In the genomic region with DNA sequence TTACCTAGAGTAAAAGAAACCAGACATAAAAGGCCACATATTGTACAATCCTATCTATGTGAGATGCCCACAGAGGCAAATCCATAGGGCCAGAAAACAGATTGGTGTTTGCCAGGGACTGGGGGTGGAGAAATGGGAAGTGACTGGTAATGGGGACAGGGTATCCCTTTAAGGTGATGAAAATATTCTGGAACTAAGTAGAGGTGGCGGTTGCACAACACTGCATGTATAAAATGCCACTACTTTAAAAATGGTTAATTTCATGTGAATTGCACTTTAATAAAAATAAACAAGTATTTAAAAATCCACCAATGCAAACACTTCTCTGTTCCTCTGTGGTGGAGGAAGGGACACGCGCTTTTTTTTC, we compare ENCODE assay signal across 10 cellular contexts. TPM values are rescaled to one million over a fixed set of nuclear protein-coding genes. Genes with fewer than 3 reads are reported as not detected.
DNase-seq lines count a peak whose midpoint lies in the region; ATAC-seq and TF ChIP-seq lines count a peak whose summit lies in the region.
"Had no signal": no experiment of that assay in that cellular context is flagged by ENCODE, and none has a peak within 500 bp of the region (broad histone marks: within the 10 kb centered on the region; RNA-seq: fewer than 3 reads in every experiment).

No MANE protein-coding gene starts in this region.

- H3K36me3 Mint-ChIP-seq in CD8-positive, alpha-beta T cell = no peaks in the 10 kb centered on the region
- no peaks in the 10 kb centered on the region for H3K36me3 Mint-ChIP-seq in activated B cell treated with CpG ODN at 0.5 μM for 24 hours (ENCODE audit: low read depth)

- no peak for TF ChIP-seq POLR2A in sigmoid colon (IDR thresholded peaks at IDR 0.05)

- no peak for DNase-seq in CD8-positive, alpha-beta T cell
- DNase-seq in activated B cell treated with CpG ODN at 0.5 μM for 24 hours (no peak), heart right ventricle (no peak), sigmoid colon (no peak), pons (ENCODE audit: low spot score) (no peak)
- DNase-seq: NCI-H2171 treated with DMSO at 0.1 percent for 48 hours, T1000 had no signal

- TF ChIP-seq CTCF in CD8-positive, alpha-beta T cell (IDR thresholded peaks at IDR 0.05) = no peak
- no peak for TF ChIP-seq CTCF in activated B cell treated with CpG ODN at 0.5 μM for 24 hours (IDR thresholded peaks at IDR 0.05)
- TF ChIP-seq CTCF in heart right ventricle (IDR thresholded peaks at IDR 0.05) = no peak
- TF ChIP-seq CTCF in sigmoid colon (IDR thresholded peaks at IDR 0.05) = no peak

- peak overlapping the region; percentile 41 for H3K27ac ChIP-seq in CD8-positive, alpha-beta T cell (ENCODE audit: low read depth, low read length)
- peak overlapping the region; percentile 91 to 99 (median 98) for H3K27ac ChIP-seq in heart right ventricle
- peak overlapping the region; percentile 89 to 98 (median 94) for H3K27ac ChIP-seq in sigmoid colon

- no peak overlapping the region for H3K4me3 ChIP-seq in CD8-positive, alpha-beta T cell (ENCODE audit: low read depth, low read length)
- H3K4me3 ChIP-seq in heart right ventricle = peak overlapping the region in 6 of 10 donors; percentile 32 to 49 (median 41)
- peak overlapping the region in 3 of 4 donors; percentile 33 to 39 (median 34) for H3K4me3 ChIP-seq in sigmoid colon

- no peak for ATAC-seq in CD8-positive, alpha-beta T cell
- ATAC-seq in activated B cell treated with CpG ODN at 0.5 μM for 24 hours (ENCODE audit: low read depth) (no peak), heart right ventricle (peak in 6 of 8 donors; percentile 1 to 23 (median 12)), GM19452 (IDR thresholded peaks at IDR 0.05; ENCODE audit: unreplicated experiment) (no peak), HG03280 (IDR thresholded peaks at IDR 0.05; ENCODE audit: unreplicated experiment) (no peak), GM21717 (IDR thresholded peaks at IDR 0.05; ENCODE audit: unreplicated experiment) (no peak)

- CTCF ChIA-PET in CD8-positive, alpha-beta T cell (lab: Charles Lee) = interaction anchor here (2.1 kb wide), 1 partner anchor 100 kb away, joined by 7 read pairs; no protein-coding TSS in a partner anchor
- CTCF ChIA-PET in activated B cell treated with CpG ODN at 0.5 μM for 24 hours (lab: Charles Lee) = interaction anchor here (1.3 kb wide), 1 partner anchor 24 kb away, joined by 3 read pairs; no protein-coding TSS in a partner anchor

- POLR2A ChIA-PET in CD8-positive, alpha-beta T cell (lab: Charles Lee) = interaction anchor here (0.6 to 1.9 kb wide), 8 partner anchors 14 to 100 kb away, joined by 3 to 8 read pairs (median 5); no protein-coding TSS in a partner anchor
- POLR2A ChIA-PET in activated B cell treated with CpG ODN at 0.5 μM for 24 hours (lab: Charles Lee) = interaction anchor here (0.8 to 1.9 kb wide), 8 partner anchors 14 to 59 kb away, joined by 3 to 15 read pairs (median 8); a partner anchor contains a TSS

- peak overlapping the region; percentile 66 for H3K4me3 Mint-ChIP-seq in CD8-positive, alpha-beta T cell
- peak overlapping the region; percentile 66 for H3K4me3 Mint-ChIP-seq in activated B cell treated with CpG ODN at 0.5 μM for 24 hours

- H3K4me1 Mint-ChIP-seq in CD8-positive, alpha-beta T cell (ENCODE audit: low read depth) = peaks cover 34% of the 10 kb centered on the region
- H3K4me1 Mint-ChIP-seq in activated B cell treated with CpG ODN at 0.5 μM for 24 hours = peaks cover 51% of the 10 kb centered on the region

- no peaks in the 10 kb centered on the region for H3K27me3 ChIP-seq in CD8-positive, alpha-beta T cell (ENCODE audit: insufficient read depth, low read length)
- no peaks in the 10 kb centered on the region for H3K27me3 ChIP-seq in heart right ventricle
- no peaks in the 10 kb centered on the region for H3K27me3 ChIP-seq in sigmoid colon

- peak overlapping the region; percentile 84 for H3K27ac Mint-ChIP-seq in CD8-positive, alpha-beta T cell
- H3K27ac Mint-ChIP-seq in activated B cell treated with CpG ODN at 0.5 μM for 24 hours = peak overlapping the region; percentile 78

- no peaks in the 10 kb centered on the region for H3K9me3 Mint-ChIP-seq in CD8-positive, alpha-beta T cell
- H3K9me3 Mint-ChIP-seq in activated B cell treated with CpG ODN at 0.5 μM for 24 hours = no peaks in the 10 kb centered on the region

- WGBS in heart right ventricle, 2 donors = 12 to 17% methylated on average over 3 of the region's 3 CpGs
- 40 to 64% methylated on average over 3 of the region's 3 CpGs for WGBS in sigmoid colon, 2 donors

- H3K27me3 Mint-ChIP-seq in CD8-positive, alpha-beta T cell (ENCODE audit: low read depth) = no peaks in the 10 kb centered on the region
- no peaks in the 10 kb centered on the region for H3K27me3 Mint-ChIP-seq in activated B cell treated with CpG ODN at 0.5 μM for 24 hours

- H3K36me3 ChIP-seq in CD8-positive, alpha-beta T cell (ENCODE audit: insufficient read depth, low read length) = no peaks in the 10 kb centered on the region
- H3K36me3 ChIP-seq in heart right ventricle (no peaks in the 10 kb centered on the region), sigmoid colon (no peaks in the 10 kb centered on the region)

- intact Hi-C loops in CD8-positive, alpha-beta T cell (cut with DNase I, micrococcal nuclease) = loop anchor here (5.0 kb wide), 2 partner anchors 36 to 39 kb away; a partner anchor contains a TSS
- intact Hi-C loops in activated B cell treated with CpG ODN at 0.5 μM for 24 hours (cut with micrococcal nuclease) = loop anchor here (1.0 kb wide), 1 partner anchor 23 kb away; no protein-coding TSS in a partner anchor
- intact Hi-C loops in heart right ventricle (cut with DNase I) = loop anchor here in 5 of 10 donors (1.0 to 5.0 kb wide), 5 partner anchors 24 to 41 kb away; a partner anchor contains a TSS
- intact Hi-C loops in sigmoid colon (cut with DNase I) = loop anchor here (2.0 kb wide), 1 partner anchor 42 kb away; a partner anchor contains a TSS

- no peak for TF ChIP-seq EP300 in sigmoid colon (IDR thresholded peaks at IDR 0.05)

- peaks cover 34% of the 10 kb centered on the region for H3K4me1 ChIP-seq in CD8-positive, alpha-beta T cell (ENCODE audit: insufficient read depth, low read length)
- H3K4me1 ChIP-seq in heart right ventricle (peaks cover 13 to 86% (median 57%) of the 10 kb centered on the region in 9 donors), sigmoid colon (peaks cover 0 to 40% (median 35%) of the 10 kb centered on the region in 4 donors)

- no peaks in the 10 kb centered on the region for H3K9me3 ChIP-seq in CD8-positive, alpha-beta T cell (ENCODE audit: low read length)
- H3K9me3 ChIP-seq in heart right ventricle (no peaks in the 10 kb centered on the region), sigmoid colon (no peaks in the 10 kb centered on the region)

RNA-seq across cellular contexts. Expression of a gene that starts 41.5 kb away (rescaled TPM):
- total RNA-seq in CD8-positive, alpha-beta T cell = 100 to 1,000 TPM; 817 to 847 TPM
- total RNA-seq in activated B cell treated with CpG ODN at 0.5 μM for 24 hours (76.8 and 87.6 TPM in 2 replicates), heart right ventricle (10 to 100 TPM; 25.5 to 76.2 (median 50.4) TPM), sigmoid colon (10 to 100 TPM; 17.1 to 49.3 (median 28.3) TPM)
- polyA plus RNA-seq in heart right ventricle (10 to 100 TPM; 22.4 to 73.5 TPM), sigmoid colon (10 to 100 TPM in 1 of 3 donors, 1 to 10 TPM in 2; 2.8 to 25.9 (median 3.6) TPM)

Comparison
In these comparisons a context has a peak if more than half of its experiments do, and no peak if none do; other contexts are left out.
1. ATAC-seq: peak in heart right ventricle (6 of 8); none in CD8-positive, alpha-beta T cell (single experiment), activated B cell treated with CpG ODN at 0.5 μM for 24 hours (single experiment), GM19452 (single experiment), HG03280 (single experiment) and GM21717 (single experiment).
2. H3K27ac ChIP-seq: peak in every context shown above with its lines; median percentile 98 in heart right ventricle; 94 in sigmoid colon; 41 in CD8-positive, alpha-beta T cell.